ENCODE assay signal across 1 cellular context in genomic region chr4:39514888-39515401, GRCh38.
TF ChIP-seq lines count a peak whose summit lies in the region.

No MANE protein-coding gene starts in this region.

TF ChIP-seq in HepG2, 621 proteins besides CTCF, POLR2A, EP300 and RAD21 (continued from another document and continues in another):
- TF ChIP-seq UBTF (CRISPR knock-in tag; IDR thresholded peaks at IDR 0.05) (0 out of 2 replicates have a peak, but pooled peaks have one; percentile 24), ZNF124 (CRISPR knock-in tag; IDR thresholded peaks at IDR 0.05) (peak; percentile 90), LCORL (IDR thresholded peaks at IDR 0.05) (no peak), LCORL (CRISPR knock-in tag; IDR thresholded peaks at IDR 0.05) (peak; percentile 85), SIX4 (CRISPR knock-in tag; IDR thresholded peaks at IDR 0.05) (peak; percentile 74; the same call in 1 of the 2 replicates), ATAD3A (CRISPR knock-in tag; IDR thresholded peaks at IDR 0.05) (no peak), ZNF143 (CRISPR knock-in tag; IDR thresholded peaks at IDR 0.05) (peak; percentile 35; the same call in 1 of the 2 replicates), ZNF788 (CRISPR knock-in tag; IDR thresholded peaks at IDR 0.05; ENCODE audit: borderline replicate concordance) (peak; percentile 87; the same call in 1 of the 2 replicates), ATF7 (IDR thresholded peaks at IDR 0.05) (0 out of 2 replicates have a peak, but pooled peaks have one; percentile 7), ATF7 (CRISPR knock-in tag; IDR thresholded peaks at IDR 0.05) (no peak), RAD51 (IDR thresholded peaks at IDR 0.05; ENCODE audit: borderline replicate concordance) (no peak), PHF8 (CRISPR knock-in tag; IDR thresholded peaks at IDR 0.05) (peak; percentile 44; the same call in 1 of the 2 replicates), ZNF775 (CRISPR knock-in tag; IDR thresholded peaks at IDR 0.05; ENCODE audit: borderline replicate concordance) (no peak), TAF15 (IDR thresholded peaks at IDR 0.05; ENCODE audit: low read depth, low read length, poor library complexity, severe bottlenecking) (no peak), MAF1 (CRISPR knock-in tag; IDR thresholded peaks at IDR 0.05; ENCODE audit: borderline replicate concordance) (peak; percentile 55; the same call in 1 of the 2 replicates), ZNF703 (CRISPR knock-in tag; IDR thresholded peaks at IDR 0.05; ENCODE audit: borderline replicate concordance) (no peak), JUND (CRISPR knock-in tag; IDR thresholded peaks at IDR 0.05) (peak; percentile 72; the same call in 1 of the 2 replicates), ZKSCAN8 (CRISPR knock-in tag; IDR thresholded peaks at IDR 0.05; ENCODE audit: borderline replicate concordance) (peak; percentile 86; the same call in 1 of the 2 replicates), ZNF30 (CRISPR knock-in tag; IDR thresholded peaks at IDR 0.05) (no peak), GPN1 (CRISPR knock-in tag; IDR thresholded peaks at IDR 0.05; ENCODE audit: borderline replicate concordance) (no peak), RFX3 (CRISPR knock-in tag; IDR thresholded peaks at IDR 0.05) (no peak), SALL1 (CRISPR knock-in tag; IDR thresholded peaks at IDR 0.05) (peak; percentile 100), ZSCAN29 (CRISPR knock-in tag; conservative IDR thresholded peaks at IDR 0.05) (no peak), NR1H2 (CRISPR knock-in tag; IDR thresholded peaks at IDR 0.05; ENCODE audit: borderline replicate concordance, low read depth) (no peak), ZNF761 (CRISPR knock-in tag; conservative IDR thresholded peaks at IDR 0.05) (peak; percentile 67; the same call in 1 of the 2 replicates), TRAFD1 (CRISPR knock-in tag; IDR thresholded peaks at IDR 0.05; ENCODE audit: borderline replicate concordance) (no peak), ETS1 (CRISPR knock-in tag; IDR thresholded peaks at IDR 0.05) (no peak), KLF16 (CRISPR knock-in tag; IDR thresholded peaks at IDR 0.05) (peak in 1 of 2 experiments; percentile 96; a peak in 2 of 4 replicates), GABPA (IDR thresholded peaks at IDR 0.05; ENCODE audit: low read depth, low read length) (no peak), GABPA (CRISPR knock-in tag; IDR thresholded peaks at IDR 0.05; ENCODE audit: low read depth) (no peak), NR2F1 (CRISPR knock-in tag; IDR thresholded peaks at IDR 0.05) (peak; percentile 93 to 96), FOXO1 (CRISPR knock-in tag; IDR thresholded peaks at IDR 0.05) (peak; percentile 87), HMGA1 (CRISPR knock-in tag; conservative IDR thresholded peaks at IDR 0.05) (no peak), KDM2A (CRISPR knock-in tag; IDR thresholded peaks at IDR 0.05; ENCODE audit: borderline replicate concordance, low read depth) (0 out of 2 replicates have a peak, but pooled peaks have one; percentile 59), MXD4 (CRISPR knock-in tag; IDR thresholded peaks at IDR 0.05) (no peak), ZNF205 (CRISPR knock-in tag; IDR thresholded peaks at IDR 0.05) (peak; percentile 87), CSRNP1 (CRISPR knock-in tag; IDR thresholded peaks at IDR 0.05) (0 out of 2 replicates have a peak, but pooled peaks have one; percentile 66)
- TF ChIP-seq, protein P1, sequence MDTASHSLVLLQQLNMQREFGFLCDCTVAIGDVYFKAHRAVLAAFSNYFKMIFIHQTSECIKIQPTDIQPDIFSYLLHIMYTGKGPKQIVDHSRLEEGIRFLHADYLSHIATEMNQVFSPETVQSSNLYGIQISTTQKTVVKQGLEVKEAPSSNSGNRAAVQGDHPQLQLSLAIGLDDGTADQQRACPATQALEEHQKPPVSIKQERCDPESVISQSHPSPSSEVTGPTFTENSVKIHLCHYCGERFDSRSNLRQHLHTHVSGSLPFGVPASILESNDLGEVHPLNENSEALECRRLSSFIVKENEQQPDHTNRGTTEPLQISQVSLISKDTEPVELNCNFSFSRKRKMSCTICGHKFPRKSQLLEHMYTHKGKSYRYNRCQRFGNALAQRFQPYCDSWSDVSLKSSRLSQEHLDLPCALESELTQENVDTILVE (CRISPR knock-in tag; IDR thresholded peaks at IDR 0.05) = peak; percentile 84; the same call in 1 of the 2 replicates
- TF ChIP-seq, protein P2, sequence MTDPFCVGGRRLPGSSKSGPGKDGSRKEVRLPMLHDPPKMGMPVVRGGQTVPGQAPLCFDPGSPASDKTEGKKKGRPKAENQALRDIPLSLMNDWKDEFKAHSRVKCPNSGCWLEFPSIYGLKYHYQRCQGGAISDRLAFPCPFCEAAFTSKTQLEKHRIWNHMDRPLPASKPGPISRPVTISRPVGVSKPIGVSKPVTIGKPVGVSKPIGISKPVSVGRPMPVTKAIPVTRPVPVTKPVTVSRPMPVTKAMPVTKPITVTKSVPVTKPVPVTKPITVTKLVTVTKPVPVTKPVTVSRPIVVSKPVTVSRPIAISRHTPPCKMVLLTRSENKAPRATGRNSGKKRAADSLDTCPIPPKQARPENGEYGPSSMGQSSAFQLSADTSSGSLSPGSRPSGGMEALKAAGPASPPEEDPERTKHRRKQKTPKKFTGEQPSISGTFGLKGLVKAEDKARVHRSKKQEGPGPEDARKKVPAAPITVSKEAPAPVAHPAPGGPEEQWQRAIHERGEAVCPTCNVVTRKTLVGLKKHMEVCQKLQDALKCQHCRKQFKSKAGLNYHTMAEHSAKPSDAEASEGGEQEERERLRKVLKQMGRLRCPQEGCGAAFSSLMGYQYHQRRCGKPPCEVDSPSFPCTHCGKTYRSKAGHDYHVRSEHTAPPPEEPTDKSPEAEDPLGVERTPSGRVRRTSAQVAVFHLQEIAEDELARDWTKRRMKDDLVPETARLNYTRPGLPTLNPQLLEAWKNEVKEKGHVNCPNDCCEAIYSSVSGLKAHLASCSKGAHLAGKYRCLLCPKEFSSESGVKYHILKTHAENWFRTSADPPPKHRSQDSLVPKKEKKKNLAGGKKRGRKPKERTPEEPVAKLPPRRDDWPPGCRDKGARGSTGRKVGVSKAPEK (CRISPR knock-in tag; IDR thresholded peaks at IDR 0.05; ENCODE audit: borderline replicate concordance) = no peak
- TF ChIP-seq, protein P3, sequence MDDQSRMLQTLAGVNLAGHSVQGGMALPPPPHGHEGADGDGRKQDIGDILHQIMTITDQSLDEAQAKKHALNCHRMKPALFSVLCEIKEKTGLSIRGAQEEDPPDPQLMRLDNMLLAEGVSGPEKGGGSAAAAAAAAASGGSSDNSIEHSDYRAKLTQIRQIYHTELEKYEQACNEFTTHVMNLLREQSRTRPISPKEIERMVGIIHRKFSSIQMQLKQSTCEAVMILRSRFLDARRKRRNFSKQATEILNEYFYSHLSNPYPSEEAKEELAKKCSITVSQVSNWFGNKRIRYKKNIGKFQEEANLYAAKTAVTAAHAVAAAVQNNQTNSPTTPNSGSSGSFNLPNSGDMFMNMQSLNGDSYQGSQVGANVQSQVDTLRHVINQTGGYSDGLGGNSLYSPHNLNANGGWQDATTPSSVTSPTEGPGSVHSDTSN (CRISPR knock-in tag; IDR thresholded peaks at IDR 0.05; ENCODE audit: borderline replicate concordance) = no peak
- TF ChIP-seq, protein P4, sequence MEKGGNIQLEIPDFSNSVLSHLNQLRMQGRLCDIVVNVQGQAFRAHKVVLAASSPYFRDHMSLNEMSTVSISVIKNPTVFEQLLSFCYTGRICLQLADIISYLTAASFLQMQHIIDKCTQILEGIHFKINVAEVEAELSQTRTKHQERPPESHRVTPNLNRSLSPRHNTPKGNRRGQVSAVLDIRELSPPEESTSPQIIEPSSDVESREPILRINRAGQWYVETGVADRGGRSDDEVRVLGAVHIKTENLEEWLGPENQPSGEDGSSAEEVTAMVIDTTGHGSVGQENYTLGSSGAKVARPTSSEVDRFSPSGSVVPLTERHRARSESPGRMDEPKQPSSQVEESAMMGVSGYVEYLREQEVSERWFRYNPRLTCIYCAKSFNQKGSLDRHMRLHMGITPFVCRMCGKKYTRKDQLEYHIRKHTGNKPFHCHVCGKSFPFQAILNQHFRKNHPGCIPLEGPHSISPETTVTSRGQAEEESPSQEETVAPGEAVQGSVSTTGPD (CRISPR knock-in tag; IDR thresholded peaks at IDR 0.05) = no peak
- TF ChIP-seq, protein P5, sequence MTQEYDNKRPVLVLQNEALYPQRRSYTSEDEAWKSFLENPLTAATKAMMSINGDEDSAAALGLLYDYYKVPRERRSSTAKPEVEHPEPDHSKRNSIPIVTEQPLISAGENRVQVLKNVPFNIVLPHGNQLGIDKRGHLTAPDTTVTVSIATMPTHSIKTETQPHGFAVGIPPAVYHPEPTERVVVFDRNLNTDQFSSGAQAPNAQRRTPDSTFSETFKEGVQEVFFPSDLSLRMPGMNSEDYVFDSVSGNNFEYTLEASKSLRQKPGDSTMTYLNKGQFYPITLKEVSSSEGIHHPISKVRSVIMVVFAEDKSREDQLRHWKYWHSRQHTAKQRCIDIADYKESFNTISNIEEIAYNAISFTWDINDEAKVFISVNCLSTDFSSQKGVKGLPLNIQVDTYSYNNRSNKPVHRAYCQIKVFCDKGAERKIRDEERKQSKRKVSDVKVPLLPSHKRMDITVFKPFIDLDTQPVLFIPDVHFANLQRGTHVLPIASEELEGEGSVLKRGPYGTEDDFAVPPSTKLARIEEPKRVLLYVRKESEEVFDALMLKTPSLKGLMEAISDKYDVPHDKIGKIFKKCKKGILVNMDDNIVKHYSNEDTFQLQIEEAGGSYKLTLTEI (CRISPR knock-in tag; conservative IDR thresholded peaks at IDR 0.05) = no peak
- TF ChIP-seq, protein P6, sequence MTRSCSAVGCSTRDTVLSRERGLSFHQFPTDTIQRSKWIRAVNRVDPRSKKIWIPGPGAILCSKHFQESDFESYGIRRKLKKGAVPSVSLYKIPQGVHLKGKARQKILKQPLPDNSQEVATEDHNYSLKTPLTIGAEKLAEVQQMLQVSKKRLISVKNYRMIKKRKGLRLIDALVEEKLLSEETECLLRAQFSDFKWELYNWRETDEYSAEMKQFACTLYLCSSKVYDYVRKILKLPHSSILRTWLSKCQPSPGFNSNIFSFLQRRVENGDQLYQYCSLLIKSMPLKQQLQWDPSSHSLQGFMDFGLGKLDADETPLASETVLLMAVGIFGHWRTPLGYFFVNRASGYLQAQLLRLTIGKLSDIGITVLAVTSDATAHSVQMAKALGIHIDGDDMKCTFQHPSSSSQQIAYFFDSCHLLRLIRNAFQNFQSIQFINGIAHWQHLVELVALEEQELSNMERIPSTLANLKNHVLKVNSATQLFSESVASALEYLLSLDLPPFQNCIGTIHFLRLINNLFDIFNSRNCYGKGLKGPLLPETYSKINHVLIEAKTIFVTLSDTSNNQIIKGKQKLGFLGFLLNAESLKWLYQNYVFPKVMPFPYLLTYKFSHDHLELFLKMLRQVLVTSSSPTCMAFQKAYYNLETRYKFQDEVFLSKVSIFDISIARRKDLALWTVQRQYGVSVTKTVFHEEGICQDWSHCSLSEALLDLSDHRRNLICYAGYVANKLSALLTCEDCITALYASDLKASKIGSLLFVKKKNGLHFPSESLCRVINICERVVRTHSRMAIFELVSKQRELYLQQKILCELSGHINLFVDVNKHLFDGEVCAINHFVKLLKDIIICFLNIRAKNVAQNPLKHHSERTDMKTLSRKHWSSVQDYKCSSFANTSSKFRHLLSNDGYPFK (CRISPR knock-in tag; IDR thresholded peaks at IDR 0.05; ENCODE audit: borderline replicate concordance) = no peak
- TF ChIP-seq, protein P7, sequence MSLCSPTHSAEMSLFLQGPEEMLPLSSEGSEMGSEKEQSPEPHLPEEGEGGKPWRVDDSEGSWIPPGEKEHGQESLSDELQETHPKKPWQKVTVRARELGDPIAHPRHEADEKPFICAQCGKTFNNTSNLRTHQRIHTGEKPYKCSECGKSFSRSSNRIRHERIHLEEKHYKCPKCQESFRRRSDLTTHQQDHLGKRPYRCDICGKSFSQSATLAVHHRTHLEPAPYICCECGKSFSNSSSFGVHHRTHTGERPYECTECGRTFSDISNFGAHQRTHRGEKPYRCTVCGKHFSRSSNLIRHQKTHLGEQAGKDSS (CRISPR knock-in tag; IDR thresholded peaks at IDR 0.05; ENCODE audit: borderline replicate concordance, low read depth) = no peak
